Comparison of ENCODE assay signal across 8 cellular contexts in genomic region chr22:20697481-20698113, GRCh38.
DNase-seq lines count a peak whose midpoint lies in the region; ATAC-seq, FAIRE-seq and TF ChIP-seq lines count a peak whose summit lies in the region.
"Not testable (repeated sequence)": the region's sequence is repeated elsewhere in the genome, so short reads cannot be mapped to it uniquely, and the experiment has no call there.

No MANE protein-coding gene starts in this region.

- H3K36me3 ChIP-seq in right lobe of liver, spleen: not testable (repeated sequence)

- not testable (repeated sequence) for FAIRE-seq in GM12891 (lab: Jason Lieb, UNC)

- peak; percentile 44 for ATAC-seq in SK-N-SH treated with all-trans-retinoic acid at 6 μM for 48 hours
- peak in 3 of 4 donors; percentile 58 to 73 (median 61) for ATAC-seq in right lobe of liver

- TF ChIP-seq POLR2A in GM12891 (IDR thresholded peaks at IDR 0.05; ENCODE audit: low read depth, low read length); right lobe of liver (IDR thresholded peaks at IDR 0.05); spleen (IDR thresholded peaks at IDR 0.05): not testable (repeated sequence)

- intact Hi-C loops in right lobe of liver (cut with DNase I), result loop anchor here in 1 of 2 donors (10.0 kb wide), 1 partner anchor 93 kb away; no protein-coding TSS in a partner anchor
- intact Hi-C loops in spleen (cut with DNase I; ENCODE audit: low total_unique reads), result not testable (repeated sequence)

- H3K4me1 ChIP-seq in right lobe of liver, result not testable (repeated sequence)
- H3K4me1 ChIP-seq in spleen, result peaks cover 4 to 16% (median 6%) of the 10 kb centered on the region in 6 donors

- not testable (repeated sequence) for H3K27ac ChIP-seq in AG04450 (ENCODE audit: low read depth, low read length); right lobe of liver
- H3K27ac ChIP-seq in spleen, result peak overlapping the region in 4 of 8 donors; percentile 51 to 80 (median 74)

- POLR2A ChIA-PET in AG04450 (lab: Yijun Ruan, JAX), result not testable (repeated sequence)

- DNase-seq in AG04450 (ENCODE audit: low read depth, low spot score) (peak; percentile 55), GM12891 (ENCODE audit: insufficient read length, low spot score) (peak; percentile 59), NCI-H1105 (lab: John Stamatoyannopoulos, UW) (peak; percentile 19), epithelial cell of esophagus (ENCODE audit: low read depth) (peak; percentile 76), right lobe of liver (peak in 2 of 3 donors; percentile 69 to 82), spleen (peak; percentile 96)
- DNase-seq in activated T-helper 9 cell treated with anti-CD3 and anti-CD28 coated beads, Interleukin-2, amount 50 U/mL, for 16 hours (ENCODE audit: low read depth), result peak; percentile 9

- not testable (repeated sequence) for H3K9me3 ChIP-seq in AG04450 (ENCODE audit: control insufficient read depth, insufficient read depth, low read length); right lobe of liver; spleen

- H3K4me3 ChIP-seq in AG04450 (ENCODE audit: low read depth, low read length); epithelial cell of esophagus (ENCODE audit: low read length); right lobe of liver: not testable (repeated sequence)
- peak overlapping the region in 1 of 8 donors; percentile 40 for H3K4me3 ChIP-seq in spleen

- CTCF ChIA-PET in AG04450 (lab: Charles Lee), result not testable (repeated sequence)

- TF ChIP-seq CTCF in AG04450 (IDR thresholded peaks at IDR 0.05; ENCODE audit: low read depth, low read length), result peak; percentile 62
- TF ChIP-seq CTCF in epithelial cell of esophagus (IDR thresholded peaks at IDR 0.05; ENCODE audit: insufficient read depth, low read depth, low read length, missing control alignments), result peak; percentile 62
- peak; percentile 42 to 91 (median 66) for TF ChIP-seq CTCF in right lobe of liver (IDR thresholded peaks at IDR 0.05)
- peak in 9 of 11 experiments; percentile 42 to 89 (median 83) for TF ChIP-seq CTCF in spleen (IDR thresholded peaks at IDR 0.05 in 8 of 11, conservative IDR thresholded peaks at IDR 0.05 in 3 of 11)

- WGBS in right lobe of liver (ENCODE audit: insufficient coverage, low coverage, low lambda C conversion rate, missing lambda C conversion rate), result 9% methylated on average over 11 of the region's 17 CpGs
- WGBS in spleen, 5 donors, result 31 to 43% (median 38%) methylated on average over 9 to 15 of the region's 17 CpGs; no CpG with 5 or more reads in 1 of the 5 donors

- H3K27me3 ChIP-seq in AG04450 (ENCODE audit: control insufficient read depth, insufficient read depth, low read length); right lobe of liver; spleen (replicated peaks in 1 of 7): not testable (repeated sequence)

Comparison
In these comparisons a context has a peak if more than half of its experiments do, and no peak if none do; other contexts are left out.
1. DNase-seq: peak in every context shown above with its lines; median percentile 96 in spleen; 76 in epithelial cell of esophagus; 76 in right lobe of liver; 59 in GM12891; 55 in AG04450; 19 in NCI-H1105; 9 in activated T-helper 9 cell treated with anti-CD3 and anti-CD28 coated beads, Interleukin-2, amount 50 U/mL, for 16 hours.